In the genomic region with DNA sequence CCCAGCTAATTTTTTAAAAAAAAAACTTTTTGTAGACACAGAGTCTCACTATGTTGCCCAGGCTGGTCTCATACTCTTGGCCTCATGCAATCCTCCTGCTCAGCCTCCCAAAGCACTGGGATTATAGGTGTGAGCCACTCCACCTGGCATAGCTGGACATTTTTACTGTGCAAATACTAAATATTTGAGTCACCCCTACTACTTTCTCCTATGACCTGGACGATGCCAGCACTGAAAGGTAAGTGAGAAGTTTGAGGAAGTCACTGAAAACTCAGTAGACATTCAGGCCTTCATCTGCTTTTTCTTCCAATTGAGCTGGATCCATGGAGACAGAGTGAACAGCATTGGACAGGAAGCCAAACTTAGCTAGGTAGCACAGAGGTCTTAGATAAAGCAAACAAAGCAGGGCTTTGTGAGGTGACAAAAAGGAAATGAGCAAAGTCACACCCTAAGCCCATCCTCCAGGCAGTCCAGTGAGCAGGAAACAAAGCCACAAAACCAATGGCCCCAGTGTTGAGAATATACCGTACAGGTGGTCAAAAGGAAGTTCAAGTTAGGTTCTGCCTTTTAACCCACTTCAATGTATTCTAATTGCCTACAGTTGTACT, we compare ENCODE assay signal across 9 cellular contexts.
DNase-seq lines count a peak whose midpoint lies in the region; ATAC-seq, FAIRE-seq and TF ChIP-seq lines count a peak whose summit lies in the region.
"Had no signal": no experiment of that assay in that cellular context is flagged by ENCODE, and none has a peak within 500 bp of the region (broad histone marks: within the 10 kb centered on the region; RNA-seq: fewer than 3 reads in every experiment).

No MANE protein-coding gene starts in this region.

- no peak overlapping the region for H3K4me2 ChIP-seq in HepG2 (ENCODE audit: low read depth, low read length)

- H3K4me3 ChIP-seq in right lobe of liver: no peak overlapping the region
- H3K4me3 ChIP-seq in HepG2 (replicated peaks in 1 of 3; ENCODE audit: insufficient read depth in 1 of 3, low read depth in 2 of 3, low read length in 3 of 3): no peak overlapping the region
- no peak overlapping the region for H3K4me3 ChIP-seq in pancreas
- no peak overlapping the region for H3K4me3 ChIP-seq in kidney (ENCODE audit: low read length in 2 of 2)

- in situ Hi-C loops in HepG2 (cut with HindIII; ENCODE audit: extremely low pct_ligation_motif_present, low pct_unique_long_range_greater_than_20kb): no loop called here

- H3K9ac ChIP-seq in HepG2 (ENCODE audit: insufficient read depth, low read depth, low read length): no peak overlapping the region
- H3K9ac ChIP-seq in kidney (ENCODE audit: low read length in 2 of 2): no peak overlapping the region

- H3K4me1 ChIP-seq in right lobe of liver (no peaks in the 10 kb centered on the region), HepG2 (ENCODE audit: insufficient read depth, low read length) (no peaks in the 10 kb centered on the region), pancreas (no peaks in the 10 kb centered on the region), kidney (ENCODE audit: control insufficient read depth in 1 of 2, insufficient read depth in 1 of 2, low read depth in 1 of 2, low read length in 2 of 2) (no peaks in the 10 kb centered on the region)

- WGBS in right lobe of liver (ENCODE audit: insufficient coverage, low coverage, low lambda C conversion rate, missing lambda C conversion rate): 29% methylated on average over 2 of the region's 2 CpGs
- 11% methylated on average over 2 of the region's 2 CpGs for WGBS in HepG2 (ENCODE audit: low lambda C conversion rate)
- 48 to 54% methylated on average over 2 of the region's 2 CpGs for WGBS in pancreas, 2 donors

- TF ChIP-seq POLR2A in right lobe of liver (IDR thresholded peaks at IDR 0.05) (no peak), HepG2 (IDR thresholded peaks at IDR 0.05; ENCODE audit: insufficient read depth in 1 of 2, low read depth in 2 of 2, low read length in 2 of 2) (no peak)

- no peak overlapping the region for H2AFZ ChIP-seq in HepG2 (ENCODE audit: low read length)

- TF ChIP-seq CTCF in right lobe of liver (IDR thresholded peaks at IDR 0.05) (no peak), HepG2 (CRISPR knock-in tag; IDR thresholded peaks at IDR 0.05) (no peak), pancreas (IDR thresholded peaks at IDR 0.05) (no peak), kidney (IDR thresholded peaks at IDR 0.05; ENCODE audit: borderline replicate concordance, extremely low read depth, insufficient read depth) (no peak)

- intact Hi-C loops in right lobe of liver (cut with DNase I) (no loop called here), HepG2 (cut with micrococcal nuclease; ENCODE audit: unreplicated experiment) (loop anchor here (10.0 kb wide), 1 partner anchor 260 kb away; no protein-coding TSS in a partner anchor), pancreas (cut with DNase I) (no loop called here), kidney (cut with DNase I) (no loop called here)

- H3K36me3 ChIP-seq in right lobe of liver (no peaks in the 10 kb centered on the region), HepG2 (replicated peaks in 1 of 2; ENCODE audit: control insufficient read depth in 1 of 2, insufficient read depth in 2 of 2, low read length in 2 of 2) (no peaks in the 10 kb centered on the region), pancreas (no peaks in the 10 kb centered on the region), kidney (ENCODE audit: control insufficient read depth in 1 of 2, insufficient read depth in 2 of 2, low read length in 2 of 2) (no peaks in the 10 kb centered on the region)

- ATAC-seq in right lobe of liver (peak; percentile 20 to 52 (median 46)), HepG2 (no peak), HG02973 (IDR thresholded peaks at IDR 0.05; ENCODE audit: unreplicated experiment) (peak; percentile 91), pancreas (peak in 3 of 4 donors; percentile 25 to 67 (median 51))

- FAIRE-seq in HepG2 (lab: Jason Lieb, UNC): no peak
- no peak for FAIRE-seq in RCC 7860 (lab: Jason Lieb, UNC)
- no peak for FAIRE-seq in pancreas (lab: Jason Lieb, UNC)
- FAIRE-seq in kidney (lab: Jason Lieb, UNC): no peak
- FAIRE-seq: G401.6 had no signal

- DNase-seq in right lobe of liver (no peak), HepG2 (ENCODE audit: low spot score) (no peak), RCC 7860 (ENCODE audit: low spot score) (peak; percentile 13), pancreas (no peak), kidney (no peak), NCI-H2081 (lab: John Stamatoyannopoulos, UW) (no peak)
- DNase-seq in stimulated activated CD4-positive, alpha-beta T cell treated with anti-CD3 and anti-CD28 coated beads, Interleukin-2, amount 100 ng/mL, for 24 hours: no peak

- TF ChIP-seq RAD21 in HepG2 (CRISPR knock-in tag; IDR thresholded peaks at IDR 0.05): no peak

- no TSS peak for BruUV-seq in HepG2 (replicated peaks; lab: Mats Ljungman, UMichigan)

- H3K9me3 ChIP-seq in right lobe of liver (no peaks in the 10 kb centered on the region), HepG2 (ENCODE audit: low read length) (no peaks in the 10 kb centered on the region), pancreas (no peaks in the 10 kb centered on the region), kidney (ENCODE audit: control insufficient read depth in 1 of 2, low read length in 2 of 2) (no peaks in the 10 kb centered on the region)

- H3K27ac ChIP-seq in right lobe of liver: no peak overlapping the region
- H3K27ac ChIP-seq in HepG2 (ENCODE audit: extremely low read length, insufficient read depth, low read length): no peak overlapping the region
- H3K27ac ChIP-seq in pancreas: no peak overlapping the region
- H3K27ac ChIP-seq in kidney (ENCODE audit: low read depth in 2 of 2, low read length in 2 of 2): no peak overlapping the region

- H4K20me1 ChIP-seq in HepG2 (ENCODE audit: insufficient read depth, low read length): no peaks in the 10 kb centered on the region

- CTCF ChIA-PET in HepG2 (lab: Yijun Ruan, JAX; ENCODE audit: low intra/inter-chr PET ratio, low total read pairs): no interaction called here

- H3K27me3 ChIP-seq in right lobe of liver (no peaks in the 10 kb centered on the region), HepG2 (ENCODE audit: control insufficient read depth in 1 of 2, insufficient read depth in 2 of 2, low read length in 2 of 2) (no peaks in the 10 kb centered on the region), pancreas (no peaks in the 10 kb centered on the region)

- no peak for TF ChIP-seq EP300 in HepG2 (IDR thresholded peaks at IDR 0.05; ENCODE audit: low read depth in 2 of 2, low read length in 2 of 2)
- no peak for TF ChIP-seq EP300 in HepG2 (CRISPR knock-in tag; IDR thresholded peaks at IDR 0.05; ENCODE audit: borderline replicate concordance)

- H3K79me2 ChIP-seq in HepG2 (ENCODE audit: insufficient read depth, low read length): no peaks in the 10 kb centered on the region

- POLR2A ChIA-PET in HepG2 (lab: Yijun Ruan, JAX): no interaction called here

TF ChIP-seq in HepG2, 621 proteins besides CTCF, POLR2A, EP300 and RAD21 (continues in another document):
- TF ChIP-seq, protein P1, sequence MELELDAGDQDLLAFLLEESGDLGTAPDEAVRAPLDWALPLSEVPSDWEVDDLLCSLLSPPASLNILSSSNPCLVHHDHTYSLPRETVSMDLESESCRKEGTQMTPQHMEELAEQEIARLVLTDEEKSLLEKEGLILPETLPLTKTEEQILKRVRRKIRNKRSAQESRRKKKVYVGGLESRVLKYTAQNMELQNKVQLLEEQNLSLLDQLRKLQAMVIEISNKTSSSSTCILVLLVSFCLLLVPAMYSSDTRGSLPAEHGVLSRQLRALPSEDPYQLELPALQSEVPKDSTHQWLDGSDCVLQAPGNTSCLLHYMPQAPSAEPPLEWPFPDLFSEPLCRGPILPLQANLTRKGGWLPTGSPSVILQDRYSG (CRISPR knock-in tag; IDR thresholded peaks at IDR 0.05): no peak
